In genomic region chr11:72781313-72782080, GRCh38 we compare ENCODE assay signal across 8 cellular contexts. TPM values are rescaled to one million over a fixed set of nuclear protein-coding genes. Genes with fewer than 3 reads are reported as not detected.
DNase-seq lines count a peak whose midpoint lies in the region; ATAC-seq, FAIRE-seq and TF ChIP-seq lines count a peak whose summit lies in the region.

No MANE protein-coding gene starts in this region.

- H3K9me2 ChIP-seq in neural cell (ENCODE audit: insufficient read depth, low read length) = no peaks in the 10 kb centered on the region

- H3K9me3 ChIP-seq in neural cell (ENCODE audit: low read length) (no peaks in the 10 kb centered on the region), thyroid gland (no peaks in the 10 kb centered on the region)

- DNase-seq in GM12892 (ENCODE audit: insufficient read length) (peak; percentile 88), NCI-H1092 treated with DMSO at 0.1 percent for 48 hours (lab: John Stamatoyannopoulos, UW) (peak; percentile 35), epithelial cell of esophagus (ENCODE audit: low read depth) (peak; percentile 40), thyroid gland (peak; percentile 45 to 56)
- peak; percentile 72 for DNase-seq in activated CD8-positive, alpha-beta memory T cell treated with anti-CD3 and anti-CD28 coated beads, Interleukin-2, amount 50 U/mL, for 48 hours

- peak; percentile 54 for FAIRE-seq in GM12892 (lab: Jason Lieb, UNC)

- no peak for ATAC-seq in GM19351 (IDR thresholded peaks at IDR 0.05; ENCODE audit: unreplicated experiment)
- ATAC-seq in GM18520 (IDR thresholded peaks at IDR 0.05; ENCODE audit: unreplicated experiment) = no peak

- TF ChIP-seq EP300 in neural cell (conservative IDR thresholded peaks at IDR 0.05; ENCODE audit: poor library complexity, severe bottlenecking) = no peak

- peak overlapping the region; percentile 74 for H3K4me3 ChIP-seq in epithelial cell of esophagus (ENCODE audit: low read length)
- H3K4me3 ChIP-seq in neural cell (ENCODE audit: low read length) = peak overlapping the region; percentile 67
- H3K4me3 ChIP-seq in thyroid gland (replicated peaks in 1 of 3) = peak overlapping the region; percentile 47 to 76 (median 73)

- H3K36me3 ChIP-seq in neural cell (ENCODE audit: insufficient read depth, low read length) (no peaks in the 10 kb centered on the region), thyroid gland (no peaks in the 10 kb centered on the region)

- H3K27me3 ChIP-seq in neural cell (ENCODE audit: insufficient read depth, low read depth, low read length) = peaks cover 5% of the 10 kb centered on the region
- no peaks in the 10 kb centered on the region for H3K27me3 ChIP-seq in thyroid gland

- H3K27ac ChIP-seq in neural cell (ENCODE audit: low read length) (no peak overlapping the region), thyroid gland (peak overlapping the region; percentile 56 to 70 (median 65))

- WGBS in thyroid gland, 2 donors = 0 to 8% methylated on average over 2 to 3 of the region's 89 CpGs

- no peak for TF ChIP-seq CTCF in epithelial cell of esophagus (IDR thresholded peaks at IDR 0.05; ENCODE audit: insufficient read depth, low read depth, low read length, missing control alignments)
- TF ChIP-seq CTCF in neural cell (IDR thresholded peaks at IDR 0.05; ENCODE audit: poor library complexity, severe bottlenecking) = no peak
- TF ChIP-seq CTCF in thyroid gland (IDR thresholded peaks at IDR 0.05) = no peak

- H4K20me1 ChIP-seq in neural cell (ENCODE audit: insufficient read depth) = no peaks in the 10 kb centered on the region

- peaks cover 24 to 33% of the 10 kb centered on the region in 2 donors for H3K4me1 ChIP-seq in thyroid gland

- TF ChIP-seq POLR2A in GM12892 (IDR thresholded peaks at IDR 0.05; ENCODE audit: low read depth, low read length) (no peak), thyroid gland (IDR thresholded peaks at IDR 0.05) (no peak)

- no peaks in the 10 kb centered on the region for H3F3A ChIP-seq in neural cell (ENCODE audit: insufficient read depth, low read length, poor library complexity, severe bottlenecking)

- peak overlapping the region; percentile 51 for H3K9ac ChIP-seq in neural cell (ENCODE audit: low read length)

- no peak for TF ChIP-seq RAD21 in neural cell (conservative IDR thresholded peaks at IDR 0.05)

- no peaks in the 10 kb centered on the region for H3K79me2 ChIP-seq in neural cell (replicated peaks; ENCODE audit: insufficient read depth, low read length)

- intact Hi-C loops in thyroid gland (cut with DNase I) = no loop called here

- H2AFZ ChIP-seq in neural cell (ENCODE audit: low read depth, low read length) = no peak overlapping the region

- no peak overlapping the region for H3K4me2 ChIP-seq in neural cell (ENCODE audit: low read length)

TF ChIP-seq in neural cell, 6 proteins besides CTCF, POLR2A, EP300 and RAD21:
- TF ChIP-seq POLR2AphosphoS5 (IDR thresholded peaks at IDR 0.05) (no peak), TAF1 (IDR thresholded peaks at IDR 0.05; ENCODE audit: low read depth) (no peak), REST (IDR thresholded peaks at IDR 0.05; ENCODE audit: borderline replicate concordance) (no peak), EZH2 (IDR thresholded peaks at IDR 0.05; ENCODE audit: borderline replicate concordance, insufficient read depth, low read length, poor library complexity, severe bottlenecking) (no peak), MXI1 (conservative IDR thresholded peaks at IDR 0.05; ENCODE audit: poor library complexity, severe bottlenecking) (no peak)

RNA-seq across cellular contexts. Expression of gene STARD10, which starts 12.3 kb away (rescaled TPM):
- polyA plus RNA-seq in GM12892 (2012; ENCODE audit: missing spikeins) = 24.3 TPM
- 24.1 and 29.0 TPM in 2 replicates for polyA plus RNA-seq in neural cell
- polyA minus RNA-seq in neural cell = 22.2 and 22.3 TPM in 2 replicates
- total RNA-seq in thyroid gland = 100 to 1,000 TPM in 1 of 4 donors, 10 to 100 TPM in 3; 67.7 to 113 (median 82.0) TPM

RNA-seq across cellular contexts. Expression of gene ARAP1, which starts 29.3 kb away (rescaled TPM):
- polyA plus RNA-seq in GM12892 (2012; ENCODE audit: missing spikeins) = 48.4 TPM
- 1.8 and 3.5 TPM in 2 replicates for polyA plus RNA-seq in neural cell
- polyA minus RNA-seq in neural cell = 0.49 and 1.3 TPM in 2 replicates
- total RNA-seq in thyroid gland = 100 to 1,000 TPM in 3 of 4 donors, 10 to 100 TPM in 1; 90.3 to 146 (median 122) TPM

RNA-seq across cellular contexts. Expression of gene ATG16L2, which starts 32.7 kb away (rescaled TPM):
- 59.2 TPM for polyA plus RNA-seq in GM12892 (2012; ENCODE audit: missing spikeins)
- polyA plus RNA-seq in neural cell = 9.4 and 10.6 TPM in 2 replicates
- polyA minus RNA-seq in neural cell = 3.2 and 6.3 TPM in 2 replicates
- total RNA-seq in thyroid gland = 10 to 100 TPM; 22.1 to 45.1 (median 40.6) TPM

Comparison
In these comparisons a context has a peak if more than half of its experiments do, and no peak if none do; other contexts are left out.
1. DNase-seq: peak in every context shown above with its lines; median percentile 88 in GM12892; 72 in activated CD8-positive, alpha-beta memory T cell treated with anti-CD3 and anti-CD28 coated beads, Interleukin-2, amount 50 U/mL, for 48 hours; 50 in thyroid gland; 40 in epithelial cell of esophagus; 35 in NCI-H1092 treated with DMSO at 0.1 percent for 48 hours.